Comparison of ENCODE assay signal across 1 cellular context in the genomic region with DNA sequence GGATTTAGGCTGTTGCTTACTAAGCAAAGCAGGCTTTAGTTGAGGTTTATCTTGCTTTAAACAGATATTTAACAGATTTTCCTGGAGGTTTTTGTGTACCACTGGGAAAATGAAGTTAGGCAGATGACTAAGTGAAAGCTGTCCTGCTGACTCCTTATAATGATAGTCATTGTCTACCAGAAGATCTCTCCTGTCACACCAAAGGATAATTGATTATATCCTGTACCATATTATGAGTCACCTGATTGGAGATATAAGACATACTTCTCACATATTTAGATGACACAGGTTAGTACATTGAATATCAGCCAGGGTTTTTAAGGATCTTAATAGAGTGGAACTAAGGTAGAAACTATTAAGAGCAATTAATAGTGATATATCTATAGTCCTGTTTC.
TF ChIP-seq lines count a peak whose summit lies in the region.

No MANE protein-coding gene starts in this region.

TF ChIP-seq in SK-N-SH treated with all-trans-retinoic acid at 6 μM for 48 hours, 23 proteins besides CTCF, POLR2A, EP300 and RAD21 (continued from another document):
- TF ChIP-seq, protein P1, sequence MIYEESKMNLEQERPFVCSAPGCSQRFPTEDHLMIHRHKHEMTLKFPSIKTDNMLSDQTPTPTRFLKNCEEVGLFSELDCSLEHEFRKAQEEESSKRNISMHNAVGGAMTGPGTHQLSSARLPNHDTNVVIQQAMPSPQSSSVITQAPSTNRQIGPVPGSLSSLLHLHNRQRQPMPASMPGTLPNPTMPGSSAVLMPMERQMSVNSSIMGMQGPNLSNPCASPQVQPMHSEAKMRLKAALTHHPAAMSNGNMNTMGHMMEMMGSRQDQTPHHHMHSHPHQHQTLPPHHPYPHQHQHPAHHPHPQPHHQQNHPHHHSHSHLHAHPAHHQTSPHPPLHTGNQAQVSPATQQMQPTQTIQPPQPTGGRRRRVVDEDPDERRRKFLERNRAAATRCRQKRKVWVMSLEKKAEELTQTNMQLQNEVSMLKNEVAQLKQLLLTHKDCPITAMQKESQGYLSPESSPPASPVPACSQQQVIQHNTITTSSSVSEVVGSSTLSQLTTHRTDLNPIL (CRISPR knock-in tag; IDR thresholded peaks at IDR 0.05; ENCODE audit: low read depth) = peak; percentile 82
- 0 out of 2 replicates have a peak, but pooled peaks have one; percentile 9 for TF ChIP-seq ZNF8 (CRISPR knock-in tag; IDR thresholded peaks at IDR 0.05)
